18 cellular contexts compared by ENCODE assay signal in the genomic region with DNA sequence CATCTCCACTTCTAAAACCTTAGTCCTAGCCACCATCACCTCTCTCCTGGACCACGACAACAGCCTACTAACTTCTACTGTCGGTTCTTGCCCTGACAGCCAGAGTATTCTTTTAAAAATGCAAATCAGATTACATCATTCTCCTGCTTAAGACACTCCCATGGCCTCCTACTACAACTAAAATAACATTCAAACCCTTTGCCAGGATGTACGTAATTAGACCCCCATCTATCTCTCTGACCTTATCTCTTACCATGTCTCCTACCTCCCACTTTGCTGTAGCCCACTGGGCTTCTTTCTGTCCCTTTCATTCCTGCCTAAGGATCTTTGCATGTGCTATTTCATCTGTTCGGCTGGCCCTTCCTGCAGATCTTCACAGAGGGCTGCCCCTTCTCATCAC. TPM values are rescaled to one million over a fixed set of nuclear protein-coding genes. Genes with fewer than 3 reads are reported as not detected.
DNase-seq lines count a peak whose midpoint lies in the region; ATAC-seq and TF ChIP-seq lines count a peak whose summit lies in the region.
"Had no signal": no experiment of that assay in that cellular context is flagged by ENCODE, and none has a peak within 500 bp of the region (broad histone marks: within the 10 kb centered on the region; RNA-seq: fewer than 3 reads in every experiment).

No MANE protein-coding gene starts in this region.

- TF ChIP-seq CTCF in DOHH2 (IDR thresholded peaks at IDR 0.05; ENCODE audit: low read depth, low read length, poor library complexity, severe bottlenecking) (no peak), dorsolateral prefrontal cortex (IDR thresholded peaks at IDR 0.05 in 54 of 56, conservative IDR thresholded peaks at IDR 0.05 in 2 of 56; ENCODE audit: low read depth in 1 of 56, partially characterized antibody in 56 of 56) (no peak), sigmoid colon (IDR thresholded peaks at IDR 0.05) (no peak), BE2C (IDR thresholded peaks at IDR 0.05; ENCODE audit: low read depth, low read length) (no peak)

- no peaks in the 10 kb centered on the region for H3F3A ChIP-seq in DOHH2 (ENCODE audit: control insufficient read depth, insufficient read depth)

- H3K4me1 ChIP-seq in DOHH2 (ENCODE audit: control insufficient read depth, low read length): peaks cover 52% of the 10 kb centered on the region
- peaks cover 0 to 44% (median 30%) of the 10 kb centered on the region in 4 donors for H3K4me1 ChIP-seq in sigmoid colon
- H3K4me1 ChIP-seq in BE2C: peaks cover 10% of the 10 kb centered on the region
- H3K4me1 ChIP-seq: BLaER1, HAP-1 had no signal

- 80 to 89% methylated on average over 4 of the region's 4 CpGs for WGBS in sigmoid colon, 2 donors

- H3K4me3 ChIP-seq in DOHH2 (ENCODE audit: low read length) (peak overlapping the region; percentile 24), dorsolateral prefrontal cortex (no peak overlapping the region), sigmoid colon (no peak overlapping the region), BE2C (ENCODE audit: low read depth, low read length) (no peak overlapping the region)
- H3K4me3 ChIP-seq: BLaER1, GM23248, HAP-1 had no signal

- H3K9me2 ChIP-seq in DOHH2 (replicated peaks; ENCODE audit: control insufficient read depth, low read length): no peaks in the 10 kb centered on the region

- H3K36me3 ChIP-seq in DOHH2 (ENCODE audit: control insufficient read depth, low read length): peaks cover 44% of the 10 kb centered on the region
- H3K36me3 ChIP-seq in sigmoid colon: no peaks in the 10 kb centered on the region
- H3K36me3 ChIP-seq in BE2C: no peaks in the 10 kb centered on the region
- H3K36me3 ChIP-seq: BLaER1, HAP-1 had no signal

- DNase-seq in dorsolateral prefrontal cortex (no peak), sigmoid colon (no peak), nucleus accumbens (lab: John Stamatoyannopoulos, UW) (no peak), BE2C (no peak)
- no peak for DNase-seq in activated CD8-positive, alpha-beta memory T cell treated with anti-CD3 and anti-CD28 coated beads, Interleukin-2, amount 50 U/mL, for 4 hours
- DNase-seq: ACHN; CD4-positive, alpha-beta memory T cell; DMS153; DMS79; GF-D8; GM23248 had no signal

- H3K27me3 ChIP-seq in DOHH2 (ENCODE audit: control insufficient read depth, low read length): no peaks in the 10 kb centered on the region
- no peaks in the 10 kb centered on the region for H3K27me3 ChIP-seq in dorsolateral prefrontal cortex
- no peaks in the 10 kb centered on the region for H3K27me3 ChIP-seq in sigmoid colon
- no peaks in the 10 kb centered on the region for H3K27me3 ChIP-seq in BE2C
- H3K27me3 ChIP-seq: BLaER1 had no signal

- no peak for TF ChIP-seq POLR2A in sigmoid colon (IDR thresholded peaks at IDR 0.05)

- peaks cover 87% of the 10 kb centered on the region for H3K79me2 ChIP-seq in DOHH2 (ENCODE audit: control insufficient read depth, low read length)

- H3K9me3 ChIP-seq in DOHH2 (ENCODE audit: control insufficient read depth, insufficient read depth, low read length) (peaks cover 5% of the 10 kb centered on the region; the same call in 1 of the 2 replicates), sigmoid colon (peaks cover 0 to 2% (median 0%) of the 10 kb centered on the region in 4 donors), BE2C (no peaks in the 10 kb centered on the region; the same call in 1 of the 2 replicates)
- H3K9me3 ChIP-seq: HAP-1 had no signal

- H3K27ac ChIP-seq in DOHH2 (ENCODE audit: low read depth, low read length) (peak overlapping the region; percentile 15), angular gyrus (ENCODE audit: low read depth, low read length) (peak overlapping the region; percentile 56), dorsolateral prefrontal cortex (peak overlapping the region in 53 of 59 donors; percentile 1 to 85 (median 64)), sigmoid colon (peak overlapping the region in 3 of 4 donors; percentile 62 to 73 (median 69))
- H3K27ac ChIP-seq: BLaER1, GM23248 had no signal

- no peak for ATAC-seq in GM21723 (IDR thresholded peaks at IDR 0.05; ENCODE audit: unreplicated experiment)

- no peak for TF ChIP-seq EP300 in sigmoid colon (IDR thresholded peaks at IDR 0.05)

- H3K4me2 ChIP-seq in DOHH2 (ENCODE audit: low read length): peak overlapping the region; percentile 43
- H3K4me2 ChIP-seq: BLaER1 had no signal

- no peaks in the 10 kb centered on the region for H4K20me1 ChIP-seq in DOHH2 (ENCODE audit: control insufficient read depth, insufficient read depth, low read depth, low read length)
- H4K20me1 ChIP-seq: BLaER1 had no signal

- intact Hi-C loops in dorsolateral prefrontal cortex (cut with DNase I): no loop called here
- intact Hi-C loops in sigmoid colon (cut with DNase I): no loop called here

RNA-seq across cellular contexts. Expression of gene TRIM9, which starts 27.6 kb away (rescaled TPM):
- total RNA-seq in dorsolateral prefrontal cortex (100 to 1,000 TPM; 145 to 347 (median 241) TPM), sigmoid colon (10 to 100 TPM; 13.5 to 21.0 (median 17.0) TPM)
- 1 to 10 TPM; 2.4 to 2.8 (median 2.4) TPM for polyA plus RNA-seq in sigmoid colon
- 23.3 TPM for polyA plus RNA-seq in BE2C (2012; ENCODE audit: insufficient read depth, insufficient read length, low read depth)
- total RNA-seq: HT-29 had no signal
- polyA plus RNA-seq: CD14-positive monocyte had no signal

Comparison
In these comparisons a context has a peak if more than half of its experiments do, and no peak if none do; other contexts are left out.
1. H3K27ac ChIP-seq: peak in every context shown above with its lines; median percentile 69 in sigmoid colon; 64 in dorsolateral prefrontal cortex; 56 in angular gyrus; 15 in DOHH2.
2. RNA of gene TRIM9, which starts 27.6 kb away (total RNA-seq): 145 to 347 TPM in dorsolateral prefrontal cortex; 13.5 to 21.0 TPM in sigmoid colon; every median in the first group is over 4 times any median in the second.